Comparison of ENCODE assay signal across 8 cellular contexts in the genomic region with DNA sequence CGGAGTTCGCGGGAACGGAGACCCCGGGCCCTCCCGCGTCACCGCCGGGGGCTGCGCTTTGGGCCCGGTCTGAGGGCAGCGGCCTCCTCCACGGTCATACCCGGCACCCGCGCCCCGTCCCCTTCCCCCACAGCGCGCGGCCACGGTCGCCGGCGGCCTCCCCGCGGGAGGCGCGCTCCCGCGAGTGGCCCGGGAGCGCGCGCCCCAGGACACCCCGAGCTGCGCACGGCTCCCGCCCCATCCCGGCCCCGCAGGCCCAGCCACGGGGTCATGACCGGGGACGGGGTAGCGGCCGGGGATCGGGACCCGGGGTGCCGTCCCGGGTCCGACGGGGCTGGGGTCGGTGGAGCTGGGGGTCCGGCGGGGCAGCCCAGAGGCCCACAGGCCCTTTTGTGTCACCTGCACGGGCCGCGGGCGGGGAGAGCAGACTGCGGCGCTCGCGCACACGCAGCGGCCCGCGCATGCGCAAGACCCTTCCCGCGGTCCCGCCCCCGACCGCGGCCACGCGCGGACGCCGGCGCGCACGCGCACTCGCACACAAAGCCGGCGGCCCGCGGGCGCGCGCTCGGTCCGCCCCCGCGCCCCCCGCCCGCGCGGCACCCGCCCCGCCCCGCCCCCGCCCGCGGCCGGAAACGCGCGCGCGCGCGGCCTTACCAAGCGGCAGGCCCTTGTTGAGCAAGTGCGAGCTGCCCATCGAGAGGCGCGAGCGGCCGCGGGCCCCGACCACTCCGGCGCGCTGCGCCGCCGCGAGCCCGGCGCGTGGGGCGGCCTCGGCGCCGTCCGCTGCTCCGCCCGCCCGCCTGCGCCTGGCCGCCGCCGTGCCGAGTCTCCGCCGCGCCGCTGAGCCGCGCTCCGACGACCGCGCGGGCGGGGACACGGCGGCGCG. TPM values are rescaled to one million over a fixed set of nuclear protein-coding genes. Genes with fewer than 3 reads are reported as not detected.
DNase-seq lines count a peak whose midpoint lies in the region; ATAC-seq, FAIRE-seq and TF ChIP-seq lines count a peak whose summit lies in the region.

A gene (minus strand): TSS at position 869 of the 886 bp plus-strand sequence. CDS start 7,799 bp downstream, outside the sequence.

- TF ChIP-seq RAD21 in A549 (conservative IDR thresholded peaks at IDR 0.05 in 1 of 2, IDR thresholded peaks at IDR 0.05 in 1 of 2): no peak

- TF ChIP-seq POLR2A in A549 (IDR thresholded peaks at IDR 0.05; ENCODE audit: low read length): peak; percentile 49

- 0% methylated on average over 2 of the region's 160 CpGs for WGBS in A549 (ENCODE audit: missing lambda C conversion rate)

- TF ChIP-seq EP300 in A549 (IDR thresholded peaks at IDR 0.05): no peak

- H3K4me3 ChIP-seq in A549: peak within 1 kb of the TSS; percentile 99

- POLR2A ChIA-PET in A549 (lab: Yijun Ruan, JAX): interaction anchor here (0.6 to 2.6 kb wide), 3 partner anchors 41 to 98 kb away, joined by 3 to 26 read pairs (median 3); a partner anchor contains a TSS
- POLR2A ChIA-PET in activated B cell treated with CpG ODN at 0.5 μM for 24 hours (lab: Charles Lee): interaction anchor here (1.0 to 6.3 kb wide), 17 partner anchors 11 to 475 kb away, joined by 3 to 82 read pairs (median 4); a partner anchor contains a TSS

- CTCF ChIA-PET in A549 (lab: Yijun Ruan, JAX) (interaction anchor here (1.5 kb wide), 1 partner anchor 20 kb away, joined by 3 read pairs; no protein-coding TSS in a partner anchor), activated B cell treated with CpG ODN at 0.5 μM for 24 hours (lab: Charles Lee) (interaction anchor here (1.2 to 4.8 kb wide), 2 partner anchors 20 to 81 kb away, joined by 3 to 23 read pairs; no protein-coding TSS in a partner anchor)

- peaks cover 6% of the 10 kb centered on the region for H3K36me3 Mint-ChIP-seq in activated B cell treated with CpG ODN at 0.5 μM for 24 hours (ENCODE audit: low read depth)

- peak within 1 kb of the TSS; percentile 99 for H3K4me2 ChIP-seq in A549

- peaks cover 62% of the 10 kb centered on the region for H3K4me1 Mint-ChIP-seq in activated B cell treated with CpG ODN at 0.5 μM for 24 hours

- intact Hi-C loops in activated B cell treated with CpG ODN at 0.5 μM for 24 hours (cut with micrococcal nuclease): loop anchor here (1.0 to 5.0 kb wide), 9 partner anchors 19 to 622 kb away; a partner anchor contains a TSS

- no peaks in the 10 kb centered on the region for H3K9me3 Mint-ChIP-seq in activated B cell treated with CpG ODN at 0.5 μM for 24 hours

- DNase-seq in A549 (ENCODE audit: low read depth in 1 of 2, low spot score in 1 of 2) (peak; percentile 81 to 82), NCI-H2107 treated with DMSO at 0.1 percent for 48 hours (lab: John Stamatoyannopoulos, UW; ENCODE audit: unreplicated experiment) (peak; percentile 5), activated B cell treated with CpG ODN at 0.5 μM for 24 hours (peak; percentile 92), caudate nucleus (lab: John Stamatoyannopoulos, UW) (peak in 51 of 61 donors; percentile 28 to 96 (median 75)), islet precursor cell (peak; percentile 77)
- peak; percentile 52 to 73 (median 57) for DNase-seq in stimulated activated CD4-positive, alpha-beta T cell treated with anti-CD3 and anti-CD28 coated beads, Interleukin-12 subunit alpha, Interleukin-12 subunit beta, amount 100 ng/mL, for 48 hours (ENCODE audit: low read depth in 2 of 3, low spot score in 1 of 3)

- ATAC-seq in A549 (peak; percentile 61 to 63), GM18861 (IDR thresholded peaks at IDR 0.05; ENCODE audit: unreplicated experiment) (peak; percentile 39), HG03066 (IDR thresholded peaks at IDR 0.05; ENCODE audit: low read depth, unreplicated experiment) (peak; percentile 38), activated B cell treated with CpG ODN at 0.5 μM for 24 hours (ENCODE audit: low read depth) (peak; percentile 44)

- H3K27ac ChIP-seq in A549 (peak within 1 kb of the TSS; percentile 97 to 100), caudate nucleus (ENCODE audit: low read depth, low read length) (peak within 1 kb of the TSS; percentile 94)

- FAIRE-seq in A549 (lab: Jason Lieb, UNC): no peak

- peaks cover 16% of the 10 kb centered on the region for H3K4me1 ChIP-seq in A549

- H3K27me3 Mint-ChIP-seq in activated B cell treated with CpG ODN at 0.5 μM for 24 hours: no peaks in the 10 kb centered on the region

- peak within 1 kb of the TSS; percentile 88 for H3K4me3 Mint-ChIP-seq in activated B cell treated with CpG ODN at 0.5 μM for 24 hours

- TF ChIP-seq CTCF in A549 (IDR thresholded peaks at IDR 0.05) (no peak), activated B cell treated with CpG ODN at 0.5 μM for 24 hours (IDR thresholded peaks at IDR 0.05) (no peak)

- peak within 1 kb of the TSS; percentile 93 for H3K27ac Mint-ChIP-seq in activated B cell treated with CpG ODN at 0.5 μM for 24 hours

- H3K9me3 ChIP-seq in A549: peaks cover 37% of the 10 kb centered on the region

TF ChIP-seq in A549, 52 proteins besides CTCF, POLR2A, EP300 and RAD21 (continues in another document):
- TF ChIP-seq CHD4 (IDR thresholded peaks at IDR 0.05; ENCODE audit: borderline replicate concordance) (no peak), NFE2L2 (conservative IDR thresholded peaks at IDR 0.05; ENCODE audit: low read length) (no peak), PHF8 (IDR thresholded peaks at IDR 0.05; ENCODE audit: borderline replicate concordance, low read depth) (peak; percentile 45; the same call in 1 of the 2 replicates), HOXA7 (CRISPR knock-in tag; IDR thresholded peaks at IDR 0.05) (no peak), HEYL (CRISPR knock-in tag; IDR thresholded peaks at IDR 0.05) (no peak), KDM1A (IDR thresholded peaks at IDR 0.05; ENCODE audit: low read depth) (no peak), ESRRA (IDR thresholded peaks at IDR 0.05; ENCODE audit: borderline replicate concordance, low read length) (no peak), MYC (IDR thresholded peaks at IDR 0.05; ENCODE audit: borderline replicate concordance, low read length) (0 out of 2 replicates have a peak, but pooled peaks have one; percentile 17), RFX5 (IDR thresholded peaks at IDR 0.05) (no peak), TP53 (CRISPR knock-in tag; IDR thresholded peaks at IDR 0.05) (no peak), EHF (CRISPR knock-in tag; IDR thresholded peaks at IDR 0.05) (peak; percentile 83)
- TF ChIP-seq, protein P1, sequence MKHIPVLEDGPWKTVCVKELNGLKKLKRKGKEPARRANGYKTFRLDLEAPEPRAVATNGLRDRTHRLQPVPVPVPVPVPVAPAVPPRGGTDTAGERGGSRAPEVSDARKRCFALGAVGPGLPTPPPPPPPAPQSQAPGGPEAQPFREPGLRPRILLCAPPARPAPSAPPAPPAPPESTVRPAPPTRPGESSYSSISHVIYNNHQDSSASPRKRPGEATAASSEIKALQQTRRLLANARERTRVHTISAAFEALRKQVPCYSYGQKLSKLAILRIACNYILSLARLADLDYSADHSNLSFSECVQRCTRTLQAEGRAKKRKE (CRISPR knock-in tag; IDR thresholded peaks at IDR 0.05; ENCODE audit: low read depth): 0 out of 2 replicates have a peak, but pooled peaks have one; percentile 32
- TF ChIP-seq, protein P2, sequence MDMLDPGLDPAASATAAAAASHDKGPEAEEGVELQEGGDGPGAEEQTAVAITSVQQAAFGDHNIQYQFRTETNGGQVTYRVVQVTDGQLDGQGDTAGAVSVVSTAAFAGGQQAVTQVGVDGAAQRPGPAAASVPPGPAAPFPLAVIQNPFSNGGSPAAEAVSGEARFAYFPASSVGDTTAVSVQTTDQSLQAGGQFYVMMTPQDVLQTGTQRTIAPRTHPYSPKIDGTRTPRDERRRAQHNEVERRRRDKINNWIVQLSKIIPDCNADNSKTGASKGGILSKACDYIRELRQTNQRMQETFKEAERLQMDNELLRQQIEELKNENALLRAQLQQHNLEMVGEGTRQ (IDR thresholded peaks at IDR 0.05): no peak
- TF ChIP-seq, protein P3, sequence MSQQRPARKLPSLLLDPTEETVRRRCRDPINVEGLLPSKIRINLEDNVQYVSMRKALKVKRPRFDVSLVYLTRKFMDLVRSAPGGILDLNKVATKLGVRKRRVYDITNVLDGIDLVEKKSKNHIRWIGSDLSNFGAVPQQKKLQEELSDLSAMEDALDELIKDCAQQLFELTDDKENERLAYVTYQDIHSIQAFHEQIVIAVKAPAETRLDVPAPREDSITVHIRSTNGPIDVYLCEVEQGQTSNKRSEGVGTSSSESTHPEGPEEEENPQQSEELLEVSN (IDR thresholded peaks at IDR 0.05; ENCODE audit: borderline replicate concordance, low read depth): no peak
- TF ChIP-seq, protein P4, sequence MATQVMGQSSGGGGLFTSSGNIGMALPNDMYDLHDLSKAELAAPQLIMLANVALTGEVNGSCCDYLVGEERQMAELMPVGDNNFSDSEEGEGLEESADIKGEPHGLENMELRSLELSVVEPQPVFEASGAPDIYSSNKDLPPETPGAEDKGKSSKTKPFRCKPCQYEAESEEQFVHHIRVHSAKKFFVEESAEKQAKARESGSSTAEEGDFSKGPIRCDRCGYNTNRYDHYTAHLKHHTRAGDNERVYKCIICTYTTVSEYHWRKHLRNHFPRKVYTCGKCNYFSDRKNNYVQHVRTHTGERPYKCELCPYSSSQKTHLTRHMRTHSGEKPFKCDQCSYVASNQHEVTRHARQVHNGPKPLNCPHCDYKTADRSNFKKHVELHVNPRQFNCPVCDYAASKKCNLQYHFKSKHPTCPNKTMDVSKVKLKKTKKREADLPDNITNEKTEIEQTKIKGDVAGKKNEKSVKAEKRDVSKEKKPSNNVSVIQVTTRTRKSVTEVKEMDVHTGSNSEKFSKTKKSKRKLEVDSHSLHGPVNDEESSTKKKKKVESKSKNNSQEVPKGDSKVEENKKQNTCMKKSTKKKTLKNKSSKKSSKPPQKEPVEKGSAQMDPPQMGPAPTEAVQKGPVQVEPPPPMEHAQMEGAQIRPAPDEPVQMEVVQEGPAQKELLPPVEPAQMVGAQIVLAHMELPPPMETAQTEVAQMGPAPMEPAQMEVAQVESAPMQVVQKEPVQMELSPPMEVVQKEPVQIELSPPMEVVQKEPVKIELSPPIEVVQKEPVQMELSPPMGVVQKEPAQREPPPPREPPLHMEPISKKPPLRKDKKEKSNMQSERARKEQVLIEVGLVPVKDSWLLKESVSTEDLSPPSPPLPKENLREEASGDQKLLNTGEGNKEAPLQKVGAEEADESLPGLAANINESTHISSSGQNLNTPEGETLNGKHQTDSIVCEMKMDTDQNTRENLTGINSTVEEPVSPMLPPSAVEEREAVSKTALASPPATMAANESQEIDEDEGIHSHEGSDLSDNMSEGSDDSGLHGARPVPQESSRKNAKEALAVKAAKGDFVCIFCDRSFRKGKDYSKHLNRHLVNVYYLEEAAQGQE (IDR thresholded peaks at IDR 0.05): no peak

RNA-seq across cellular contexts. Expression of the gene that starts here (rescaled TPM):
- polyA plus RNA-seq in A549 (2011; rRNA removed): 39.3 and 43.1 TPM in 2 replicates
- 193 and 300 TPM in 2 replicates for polyA plus RNA-seq in A549 (2012; cell fraction: cytosol; rRNA removed)
- 430 and 585 TPM in 2 replicates for polyA plus RNA-seq in A549 (2012; cell fraction: nucleus; rRNA removed)
- polyA plus RNA-seq in A549 (2017; fragmentation: RNase III; extraction: RNeasy Plus Mini Kit Qiagen cat#74134 plus additional on column Dnase treatment): 85.3 to 94.1 TPM (median 93.1 TPM) in 3 replicates
- 64.1 and 89.8 TPM in 2 replicates for polyA minus RNA-seq in A549 (2011; rRNA and poly(A)+ RNA removed)
- total RNA-seq in activated B cell treated with CpG ODN at 0.5 μM for 24 hours: 162 and 175 TPM in 2 replicates

Comparison
In these comparisons a context has a peak if more than half of its experiments do, and no peak if none do; other contexts are left out.
1. Peak in every context shown above with its lines: DNase-seq, ATAC-seq, H3K4me3 ChIP-seq and H3K27ac ChIP-seq.
2. DNase-seq: peak in every context shown above with its lines; median percentile 92 in activated B cell treated with CpG ODN at 0.5 μM for 24 hours; 82 in A549; 77 in islet precursor cell; 75 in caudate nucleus; 57 in stimulated activated CD4-positive, alpha-beta T cell treated with anti-CD3 and anti-CD28 coated beads, Interleukin-12 subunit alpha, Interleukin-12 subunit beta, amount 100 ng/mL, for 48 hours; 5 in NCI-H2107 treated with DMSO at 0.1 percent for 48 hours.